In genomic region chr5:22140418-22140817, GRCh38 we compare ENCODE assay signal across 7 cellular contexts.
DNase-seq lines count a peak whose midpoint lies in the region; ATAC-seq, FAIRE-seq and TF ChIP-seq lines count a peak whose summit lies in the region.
"Not testable (repeated sequence)": the region's sequence is repeated elsewhere in the genome, so short reads cannot be mapped to it uniquely, and the experiment has no call there.

No MANE protein-coding gene starts in this region.

- not testable (repeated sequence) for H3K9ac ChIP-seq in PC-3 (ENCODE audit: low read length); endothelial cell of umbilical vein (replicated peaks; ENCODE audit: extremely low read depth, insufficient read depth, low read length)

- intact Hi-C loops in PC-3 (cut with micrococcal nuclease); endothelial cell of umbilical vein (cut with micrococcal nuclease): not testable (repeated sequence)

- not testable (repeated sequence) for H3K27ac ChIP-seq in PC-3 (ENCODE audit: low read length); endothelial cell of umbilical vein (ENCODE audit: insufficient read depth, low read depth, low read length)
- H3K27ac ChIP-seq in VCaP, result peak overlapping the region; percentile 68; the same call in 1 of the 2 replicates

- ATAC-seq in PC-3, result peak; percentile 83

- not testable (repeated sequence) for H3F3A ChIP-seq in PC-3 (ENCODE audit: low read length, unreplicated experiment)

- DNase-seq in GM12891 (ENCODE audit: insufficient read length, low spot score); H54 (ENCODE audit: insufficient read length, low spot score): not testable (repeated sequence)
- DNase-seq in LNCaP clone FGC (ENCODE audit: low read depth), result peak; percentile 8
- DNase-seq in PC-3, result peak; percentile 50
- DNase-seq in endothelial cell of umbilical vein (ENCODE audit: low read depth, low spot score), result peak; percentile 67

- not testable (repeated sequence) for H3K4me3 ChIP-seq in LNCaP clone FGC (ENCODE audit: low read depth, low read length); PC-3 (ENCODE audit: low read length); endothelial cell of umbilical vein (replicated peaks in 1 of 3; ENCODE audit: insufficient read depth in 1 of 3, low read depth in 1 of 3, low read length in 3 of 3)

- not testable (repeated sequence) for BruUV-seq in PC-3 (replicated peaks; lab: Mats Ljungman, UMichigan); endothelial cell of umbilical vein (replicated peaks; lab: Mats Ljungman, UMichigan)

- not testable (repeated sequence) for H3K9me1 ChIP-seq in endothelial cell of umbilical vein (replicated peaks; ENCODE audit: control insufficient read depth, extremely low read depth, insufficient read depth, low read length)

- POLR2A ChIA-PET in PC-3 (lab: Charles Lee; ENCODE audit: unreplicated experiment); endothelial cell of umbilical vein (lab: Charles Lee): not testable (repeated sequence)

- H3K4me2 ChIP-seq in PC-3 (ENCODE audit: low read length); endothelial cell of umbilical vein (ENCODE audit: insufficient read depth, low read length): not testable (repeated sequence)

- H3K4me1 ChIP-seq in PC-3 (ENCODE audit: insufficient read depth, low read length); endothelial cell of umbilical vein (ENCODE audit: control insufficient read depth, extremely low read depth, insufficient read depth, low read length): not testable (repeated sequence)

- TF ChIP-seq CTCF in LNCaP clone FGC (IDR thresholded peaks at IDR 0.05; ENCODE audit: control insufficient read depth, extremely low read depth, insufficient read depth); PC-3 (conservative IDR thresholded peaks at IDR 0.05; ENCODE audit: low read depth, low read length); VCaP (conservative IDR thresholded peaks at IDR 0.05); endothelial cell of umbilical vein (IDR thresholded peaks at IDR 0.05; ENCODE audit: extremely low read depth in 1 of 2, insufficient read depth in 1 of 2, low read depth in 1 of 2, low read length in 2 of 2): not testable (repeated sequence)

- H3K36me3 ChIP-seq in PC-3 (ENCODE audit: low read depth, low read length); endothelial cell of umbilical vein (ENCODE audit: control insufficient read depth in 2 of 2, extremely low read depth in 1 of 2, insufficient read depth in 2 of 2, low read length in 2 of 2): not testable (repeated sequence)

- dilution Hi-C loops in endothelial cell of umbilical vein (cut with MboI; ENCODE audit: extremely low pct_ligation_motif_present, low sequenced_read_pairs), result not testable (repeated sequence)

- not testable (repeated sequence) for H3K9me3 ChIP-seq in PC-3 (ENCODE audit: low read length); endothelial cell of umbilical vein (replicated peaks; ENCODE audit: control insufficient read depth, insufficient read depth, low read length)

- CTCF ChIA-PET in PC-3 (lab: Charles Lee); endothelial cell of umbilical vein (lab: Charles Lee): not testable (repeated sequence)

- H2AFZ ChIP-seq in PC-3 (ENCODE audit: low read length); endothelial cell of umbilical vein (ENCODE audit: low read depth, low read length): not testable (repeated sequence)

- FAIRE-seq in GM12891 (lab: Jason Lieb, UNC) (peak; percentile 28), H54 (lab: Jason Lieb, UNC) (peak; percentile 53), islet of Langerhans (lab: Jason Lieb, UNC) (peak; percentile 53)
- not testable (repeated sequence) for FAIRE-seq in endothelial cell of umbilical vein (lab: Jason Lieb, UNC)

- not testable (repeated sequence) for H4K20me1 ChIP-seq in PC-3 (ENCODE audit: low read length); endothelial cell of umbilical vein (replicated peaks; ENCODE audit: control insufficient read depth, extremely low read depth, insufficient read depth, low read length)

- H3K27me3 ChIP-seq in PC-3 (ENCODE audit: low read length); endothelial cell of umbilical vein (ENCODE audit: control insufficient read depth in 2 of 2, insufficient read depth in 2 of 2, low read length in 2 of 2): not testable (repeated sequence)

- TF ChIP-seq POLR2A in GM12891 (IDR thresholded peaks at IDR 0.05; ENCODE audit: low read depth, low read length); H54 (IDR thresholded peaks at IDR 0.05; ENCODE audit: low read depth, low read length); endothelial cell of umbilical vein (IDR thresholded peaks at IDR 0.05; ENCODE audit: low read depth, low read length): not testable (repeated sequence)

- not testable (repeated sequence) for H3K79me2 ChIP-seq in PC-3 (ENCODE audit: low read length); endothelial cell of umbilical vein (ENCODE audit: control insufficient read depth, insufficient read depth, low read length)

- not testable (repeated sequence) for H3K9me2 ChIP-seq in PC-3 (replicated peaks; ENCODE audit: low read length)
